Comparison of ENCODE assay signal across 8 cellular contexts in the genomic region with DNA sequence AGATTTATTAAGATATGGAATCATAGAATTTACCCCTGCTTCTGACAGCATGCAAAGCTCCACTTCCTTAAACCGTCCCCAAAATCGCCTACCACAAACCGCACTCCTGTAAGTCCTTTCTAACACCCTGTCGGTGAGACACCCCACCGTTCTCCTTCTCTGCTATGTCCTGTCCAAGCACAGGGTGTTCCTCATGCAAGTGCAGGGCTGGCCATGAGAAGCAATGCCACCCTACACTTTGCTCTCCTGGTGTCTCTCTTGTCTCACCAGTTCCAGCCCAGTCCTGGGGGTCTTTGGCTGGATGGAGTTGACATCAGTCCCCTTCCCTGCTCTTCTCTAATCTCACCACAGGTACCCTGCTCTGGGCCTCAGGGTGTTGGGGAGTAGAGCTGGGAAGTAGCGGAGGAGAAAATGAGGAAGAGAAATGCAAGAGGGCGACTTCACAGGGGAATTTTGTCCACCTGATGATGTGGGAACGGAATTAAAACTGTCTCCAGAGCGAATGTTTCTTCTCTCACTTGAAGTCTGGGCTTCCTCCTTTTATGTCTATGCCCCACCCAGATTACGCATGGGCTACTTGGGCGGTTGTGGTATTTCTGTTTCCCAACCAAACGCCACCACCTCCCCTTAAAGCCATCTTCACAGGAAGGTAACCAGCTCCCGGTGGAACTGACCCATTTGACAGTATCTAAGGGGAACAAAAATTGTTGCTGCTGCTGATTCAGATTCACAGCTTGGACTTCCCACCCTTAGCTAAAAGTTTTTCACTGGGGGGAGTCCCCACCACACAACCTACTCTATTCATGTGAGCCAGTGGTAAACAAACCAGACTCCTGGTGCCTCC. TPM values are rescaled to one million over a fixed set of nuclear protein-coding genes. Genes with fewer than 3 reads are reported as not detected.
DNase-seq lines count a peak whose midpoint lies in the region; ATAC-seq and TF ChIP-seq lines count a peak whose summit lies in the region.

No MANE protein-coding gene starts in this region.

- no peak overlapping the region for H3K27ac Mint-ChIP-seq in endothelial cell (ENCODE audit: unreplicated experiment)

- no peaks in the 10 kb centered on the region for H3K9me3 Mint-ChIP-seq in endothelial cell (ENCODE audit: unreplicated experiment)

- H3K4me3 Mint-ChIP-seq in endothelial cell (ENCODE audit: unreplicated experiment): no peak overlapping the region

- ATAC-seq in GM18498 (IDR thresholded peaks at IDR 0.05; ENCODE audit: unreplicated experiment): peak; percentile 81
- peak; percentile 74 for ATAC-seq in GM21526 (IDR thresholded peaks at IDR 0.05; ENCODE audit: low FRiP score, unreplicated experiment)
- ATAC-seq in heart right ventricle: peak in 6 of 8 donors; percentile 49 to 78 (median 57)

- WGBS in heart right ventricle, 2 donors: 81 to 82% methylated on average over 13 of the region's 13 CpGs
- 87 to 89% methylated on average over 13 of the region's 13 CpGs for WGBS in thyroid gland, 2 donors

- no peaks in the 10 kb centered on the region for H3K27me3 ChIP-seq in HL-60 (ENCODE audit: insufficient read depth, poor library complexity, severe bottlenecking)
- peaks cover 0 to 16% (median 8%) of the 10 kb centered on the region in 7 donors for H3K27me3 ChIP-seq in heart right ventricle
- H3K27me3 ChIP-seq in thyroid gland: no peaks in the 10 kb centered on the region

- H3K36me3 Mint-ChIP-seq in endothelial cell (ENCODE audit: low read depth, unreplicated experiment): no peaks in the 10 kb centered on the region

- intact Hi-C loops in heart right ventricle (cut with DNase I): no loop called here
- intact Hi-C loops in thyroid gland (cut with DNase I): no loop called here

- peak overlapping the region; percentile 96 for H3K27ac ChIP-seq in HL-60 (replicated peaks)
- peak overlapping the region in 2 of 10 donors; percentile 35 to 73 for H3K27ac ChIP-seq in heart right ventricle
- no peak overlapping the region for H3K27ac ChIP-seq in thyroid gland

- no peaks in the 10 kb centered on the region for H3K4me1 Mint-ChIP-seq in endothelial cell (ENCODE audit: unreplicated experiment)

- H3K4me1 ChIP-seq in heart right ventricle: peaks cover 0 to 19% (median 0%) of the 10 kb centered on the region in 9 donors
- H3K4me1 ChIP-seq in thyroid gland: no peaks in the 10 kb centered on the region

- H3K36me3 ChIP-seq in heart right ventricle (no peaks in the 10 kb centered on the region), thyroid gland (no peaks in the 10 kb centered on the region)

- DNase-seq in HL-60 (ENCODE audit: low read depth in 1 of 2, low spot score in 1 of 2) (peak; percentile 74 to 96), heart right ventricle (no peak), NCI-H187 treated with DMSO at 0.1 percent for 48 hours (lab: John Stamatoyannopoulos, UW) (no peak), endothelial cell (ENCODE audit: low spot score) (no peak), thyroid gland (no peak), NCI-H510A treated with DMSO at 0.1 percent for 48 hours (lab: John Stamatoyannopoulos, UW) (no peak)

- H3K9me3 ChIP-seq in heart right ventricle (no peaks in the 10 kb centered on the region), thyroid gland (no peaks in the 10 kb centered on the region)

- peaks cover 1% of the 10 kb centered on the region for H3K27me3 Mint-ChIP-seq in endothelial cell (ENCODE audit: unreplicated experiment)

- TF ChIP-seq CTCF in HL-60 (IDR thresholded peaks at IDR 0.05; ENCODE audit: insufficient read depth, low read length): no peak
- TF ChIP-seq CTCF in heart right ventricle (IDR thresholded peaks at IDR 0.05): no peak
- no peak for TF ChIP-seq CTCF in endothelial cell (IDR thresholded peaks at IDR 0.05; ENCODE audit: unreplicated experiment)
- TF ChIP-seq CTCF in thyroid gland (IDR thresholded peaks at IDR 0.05): no peak

- H3K4me3 ChIP-seq in HL-60 (replicated peaks; ENCODE audit: insufficient read depth, low read length) (0 out of 2 replicates have a peak overlapping the region, but pooled peaks have one; percentile 6), heart right ventricle (peak overlapping the region in 1 of 10 donors; percentile 26), thyroid gland (replicated peaks in 1 of 3) (no peak overlapping the region)

- TF ChIP-seq POLR2A in thyroid gland (IDR thresholded peaks at IDR 0.05): no peak

RNA-seq across cellular contexts. Expression of a gene that starts 49.9 kb away (rescaled TPM):
- total RNA-seq in heart right ventricle (not detected), endothelial cell (ENCODE audit: unreplicated experiment) (not detected), thyroid gland (1 to 10 TPM in 1 of 4 donors, under 1 TPM in 2, not detected in 1; under 0.01 to 1.2 (median 0.17) TPM)
- not detected for polyA plus RNA-seq in heart right ventricle

Comparison
In these comparisons a context has a peak if more than half of its experiments do, and no peak if none do; other contexts are left out.
1. DNase-seq: peak in HL-60 (2 of 2); none in heart right ventricle (0 of 2), NCI-H187 treated with DMSO at 0.1 percent for 48 hours (single experiment), endothelial cell (single experiment), thyroid gland (0 of 2) and NCI-H510A treated with DMSO at 0.1 percent for 48 hours (single experiment).
2. Peak in every context shown above with its lines, with median percentiles within 50 percentile points of each other: ATAC-seq.